8 cellular contexts compared by ENCODE assay signal in the genomic region with DNA sequence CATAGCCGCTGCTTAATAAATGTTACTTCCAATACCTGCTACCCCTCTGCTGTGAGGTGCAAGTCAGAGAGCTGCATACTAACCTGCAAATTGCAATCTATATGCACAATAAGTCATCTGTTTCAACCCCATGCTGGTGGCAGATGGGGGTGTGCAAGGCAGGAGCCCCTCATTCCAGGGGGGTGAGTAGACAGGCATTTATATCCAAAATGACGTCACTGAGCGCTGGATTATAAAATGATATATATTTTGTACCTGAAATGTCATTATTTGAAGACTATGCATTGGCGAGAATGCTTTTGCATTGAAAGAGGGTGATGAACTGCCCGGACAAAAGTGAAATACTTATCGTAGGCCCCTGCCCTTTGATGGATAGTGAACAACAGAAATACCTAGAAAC. TPM values are rescaled to one million over a fixed set of nuclear protein-coding genes. Genes with fewer than 3 reads are reported as not detected.
"Had no signal": no experiment of that assay in that cellular context is flagged by ENCODE, and none has a peak within 500 bp of the region (broad histone marks: within the 10 kb centered on the region; RNA-seq: fewer than 3 reads in every experiment).

No MANE protein-coding gene starts in this region.

- FAIRE-seq: HTR-8/SVneo had no signal

- DNase-seq: IMR-90, KBM-7, KG1 had no signal

- H3K27ac ChIP-seq: HL-60 had no signal

RNA-seq across cellular contexts. Expression of a gene that starts 41.1 kb away (rescaled TPM):
- total RNA-seq: HT-29, HT1080, IMR-90 had no signal
- polyA plus RNA-seq: IgD-negative memory B cell, IMR-90 had no signal
